ENCODE assay signal across 8 cellular contexts in the genomic region with DNA sequence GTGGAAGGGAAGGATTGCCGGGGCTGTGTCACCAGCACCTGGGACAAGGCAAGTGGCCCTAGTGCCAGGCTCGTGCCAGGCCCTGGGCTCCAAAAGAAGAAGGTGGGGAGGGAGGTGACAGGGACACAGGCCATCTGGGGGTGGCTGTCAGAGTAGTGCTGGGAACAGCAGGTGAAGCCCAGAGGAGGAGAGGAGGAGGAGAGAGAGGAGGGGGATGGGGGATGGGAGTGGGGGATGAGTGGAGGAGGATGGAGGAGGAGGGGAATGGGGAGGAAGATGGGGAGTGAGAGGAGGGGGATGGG. TPM values are rescaled to one million over a fixed set of nuclear protein-coding genes. Genes with fewer than 3 reads are reported as not detected.
DNase-seq lines count a peak whose midpoint lies in the region; ATAC-seq and TF ChIP-seq lines count a peak whose summit lies in the region.

No MANE protein-coding gene starts in this region.

- no peaks in the 10 kb centered on the region for H3K27me3 ChIP-seq in breast epithelium
- no peaks in the 10 kb centered on the region for H3K27me3 ChIP-seq in muscle layer of duodenum (ENCODE audit: low read depth, low read length)

- H3K4me3 ChIP-seq in breast epithelium (peak overlapping the region; percentile 42 to 63 (median 46)), muscle layer of duodenum (ENCODE audit: low read depth in 1 of 2, low read length in 2 of 2) (peak overlapping the region; percentile 54 to 59)

- H3K36me3 ChIP-seq in breast epithelium (no peaks in the 10 kb centered on the region), muscle layer of duodenum (ENCODE audit: control insufficient read depth in 1 of 2, insufficient read depth in 2 of 2, low read length in 2 of 2) (peaks cover 0 to 19% of the 10 kb centered on the region in 2 donors)

- intact Hi-C loops in breast epithelium (cut with DNase I; ENCODE audit: low total_unique reads) (no loop called here), sciatic nerve (cut with DNase I) (no loop called here)

- no peaks in the 10 kb centered on the region for H3K9me3 ChIP-seq in breast epithelium
- H3K9me3 ChIP-seq in muscle layer of duodenum (ENCODE audit: control insufficient read depth in 1 of 2, low read length in 2 of 2) = no peaks in the 10 kb centered on the region

- peaks cover 22 to 38% (median 27%) of the 10 kb centered on the region in 3 donors for H3K4me1 Mint-ChIP-seq in IgD-negative memory B cell

- H3K27me3 Mint-ChIP-seq in IgD-negative memory B cell = no peaks in the 10 kb centered on the region

- ATAC-seq in HG02981 (IDR thresholded peaks at IDR 0.05; ENCODE audit: unreplicated experiment) = no peak
- no peak for ATAC-seq in sciatic nerve

- DNase-seq in CD1c-positive myeloid dendritic cell (ENCODE audit: extremely low spot score) (peak; percentile 42), breast epithelium (ENCODE audit: low spot score in 2 of 2) (no peak), NCI-H69 (lab: John Stamatoyannopoulos, UW) (no peak), NCI-H446 (lab: John Stamatoyannopoulos, UW) (no peak), sciatic nerve (ENCODE audit: low spot score) (no peak)

- no peak for TF ChIP-seq POLR2A in breast epithelium (IDR thresholded peaks at IDR 0.05)

- peaks cover 2% of the 10 kb centered on the region for H3K36me3 Mint-ChIP-seq in IgD-negative memory B cell

- TF ChIP-seq CTCF in breast epithelium (IDR thresholded peaks at IDR 0.05) = no peak

- H3K9me3 Mint-ChIP-seq in IgD-negative memory B cell = no peaks in the 10 kb centered on the region

- peak overlapping the region; percentile 96 to 100 (median 100) for H3K27ac Mint-ChIP-seq in IgD-negative memory B cell

- H3K27ac ChIP-seq in breast epithelium = peak overlapping the region; percentile 92
- peak overlapping the region; percentile 98 for H3K27ac ChIP-seq in muscle layer of duodenum (ENCODE audit: low read length)

- peak overlapping the region; percentile 87 to 99 (median 92) for H3K4me3 Mint-ChIP-seq in IgD-negative memory B cell

- H3K4me1 ChIP-seq in breast epithelium (peaks cover 6 to 7% of the 10 kb centered on the region in 2 donors), muscle layer of duodenum (ENCODE audit: control insufficient read depth in 1 of 2, insufficient read depth in 2 of 2, low read length in 2 of 2) (peaks cover 0 to 43% of the 10 kb centered on the region in 2 donors)

RNA-seq across cellular contexts. Expression of a gene that starts 18.7 kb away (rescaled TPM):
- 137 TPM for polyA plus RNA-seq in IgD-negative memory B cell
- total RNA-seq in breast epithelium (100 to 1,000 TPM in 2 of 3 donors, 10 to 100 TPM in 1; 83.0 to 122 (median 120) TPM), sciatic nerve (45.7 TPM)

RNA-seq across cellular contexts. Expression of a gene that starts 22.7 kb away (rescaled TPM):
- polyA plus RNA-seq in IgD-negative memory B cell = 164 TPM
- total RNA-seq in breast epithelium (100 to 1,000 TPM; 325 to 833 (median 602) TPM), sciatic nerve (298 TPM)

RNA-seq across cellular contexts. Expression of a gene that starts 29.9 kb away (rescaled TPM):
- polyA plus RNA-seq in IgD-negative memory B cell = 1.4 TPM
- 10 to 100 TPM in 1 of 3 donors, 1 to 10 TPM in 2; 7.0 to 16.6 (median 9.5) TPM for total RNA-seq in breast epithelium
- 12.7 TPM for total RNA-seq in sciatic nerve

RNA-seq across cellular contexts. Expression of a gene that starts 36.3 kb away (rescaled TPM):
- polyA plus RNA-seq in IgD-negative memory B cell = 8.4 TPM
- total RNA-seq in breast epithelium (10 to 100 TPM; 22.5 to 29.2 (median 25.9) TPM), sciatic nerve (49.6 TPM)
